ENCODE assay signal across 8 cellular contexts in genomic region chr1:15153842-15154479, GRCh38. TPM values are rescaled to one million over a fixed set of nuclear protein-coding genes. Genes with fewer than 3 reads are reported as not detected.
DNase-seq lines count a peak whose midpoint lies in the region; FAIRE-seq and TF ChIP-seq lines count a peak whose summit lies in the region.

No MANE protein-coding gene starts in this region.

- dilution Hi-C loops in mammary epithelial cell (cut with HindIII; ENCODE audit: low sequenced_read_pairs), result no loop called here

- intact Hi-C loops in mammary epithelial cell (cut with micrococcal nuclease), result loop anchor here (1.0 to 10.0 kb wide), 7 partner anchors 14 to 371 kb away; partner anchors contain the start of genes CASP9 and DNAJC16

- H3K27me3 ChIP-seq in BJ (ENCODE audit: control insufficient read depth, insufficient read depth, low read length) (peaks cover 11% of the 10 kb centered on the region), mammary epithelial cell (ENCODE audit: insufficient read depth, low read length) (no peaks in the 10 kb centered on the region), small intestine (ENCODE audit: control insufficient read depth in 2 of 2, insufficient read depth in 2 of 2, low read length in 2 of 2) (no peaks in the 10 kb centered on the region)

- H3K4me3 ChIP-seq in BJ (ENCODE audit: low read depth, low read length) (peak overlapping the region; percentile 41), mammary epithelial cell (replicated peaks in 1 of 3; ENCODE audit: insufficient read depth in 1 of 3, low read depth in 2 of 3, low read length in 3 of 3) (peak overlapping the region; percentile 71 to 83 (median 75)), small intestine (ENCODE audit: low read depth in 1 of 2, low read length in 2 of 2) (peak overlapping the region; percentile 68 to 79)

- H3K9me3 ChIP-seq in mammary epithelial cell (replicated peaks; ENCODE audit: insufficient read depth, low read length) (no peaks in the 10 kb centered on the region), small intestine (ENCODE audit: control insufficient read depth, low read depth) (no peaks in the 10 kb centered on the region)

- H3K9ac ChIP-seq in mammary epithelial cell (ENCODE audit: insufficient read depth, low read length), result peak overlapping the region; percentile 90

- H4K20me1 ChIP-seq in mammary epithelial cell (ENCODE audit: insufficient read depth, low read length), result no peaks in the 10 kb centered on the region

- H3K79me2 ChIP-seq in mammary epithelial cell (ENCODE audit: insufficient read depth, low read length), result peaks cover 53% of the 10 kb centered on the region

- peaks cover 32% of the 10 kb centered on the region for H3K4me1 ChIP-seq in mammary epithelial cell (ENCODE audit: insufficient read depth, low read length)
- H3K4me1 ChIP-seq in small intestine (ENCODE audit: control insufficient read depth in 2 of 2, insufficient read depth in 1 of 2, low read depth in 1 of 2, low read length in 1 of 2), result peaks cover 9 to 13% of the 10 kb centered on the region in 2 donors

- DNase-seq in BJ (ENCODE audit: low read depth) (no peak), GM18507 (ENCODE audit: extremely low spot score, insufficient read length, low read depth) (peak; percentile 40), RKO (ENCODE audit: low spot score) (peak; percentile 68), mammary epithelial cell (peak; percentile 63), iris pigment epithelial cell (ENCODE audit: low read depth) (peak; percentile 68), small intestine (peak; percentile 73), cortex of kidney (lab: John Stamatoyannopoulos, UW) (no peak), KG1 (lab: John Stamatoyannopoulos, UW) (no peak)

- POLR2A ChIA-PET in BJ (lab: Charles Lee), result no interaction called here

- FAIRE-seq in GM18507 (lab: Jason Lieb, UNC) (no peak), small intestine (lab: Jason Lieb, UNC) (no peak)

- H3K4me2 ChIP-seq in mammary epithelial cell (ENCODE audit: insufficient read depth, low read depth, low read length), result peak overlapping the region; percentile 94

- BruUV-seq in mammary epithelial cell (replicated peaks; lab: Mats Ljungman, UMichigan), result TSS peak; percentile 12

- in situ Hi-C loops in mammary epithelial cell (cut with MboI; ENCODE audit: low sequenced_read_pairs in 2 of 2), result loop anchor here (5.0 to 10.0 kb wide), 3 partner anchors 118 to 261 kb away; no protein-coding TSS in a partner anchor

- H2AFZ ChIP-seq in mammary epithelial cell (ENCODE audit: low read depth, low read length), result peak overlapping the region; percentile 94

- H3K27ac ChIP-seq in mammary epithelial cell (ENCODE audit: insufficient read depth, low read depth, low read length), result peak overlapping the region; percentile 81
- peak overlapping the region; percentile 89 to 94 for H3K27ac ChIP-seq in small intestine (ENCODE audit: low read depth in 1 of 2, low read length in 1 of 2)

- no peaks in the 10 kb centered on the region for H3K36me3 ChIP-seq in BJ (ENCODE audit: control insufficient read depth, insufficient read depth, low read length)
- no peaks in the 10 kb centered on the region for H3K36me3 ChIP-seq in mammary epithelial cell (ENCODE audit: insufficient read depth, low read length)
- H3K36me3 ChIP-seq in small intestine (ENCODE audit: control insufficient read depth in 2 of 2, insufficient read depth in 2 of 2, low read length in 2 of 2), result no peaks in the 10 kb centered on the region

- peak; percentile 65 for TF ChIP-seq CTCF in BJ (IDR thresholded peaks at IDR 0.05; ENCODE audit: insufficient read depth, low read depth, low read length)
- TF ChIP-seq CTCF in mammary epithelial cell (conservative IDR thresholded peaks at IDR 0.05 in 1 of 2, IDR thresholded peaks at IDR 0.05 in 1 of 2; ENCODE audit: extremely low read depth in 1 of 2, insufficient read depth in 1 of 2, low read depth in 1 of 2, low read length in 2 of 2), result peak; percentile 44 to 73

- CTCF ChIA-PET in BJ (lab: Yijun Ruan, JAX) (interaction anchor here (0.7 to 9.9 kb wide), 10 partner anchors 11 to 278 kb away, joined by 3 to 127 read pairs (median 6); no protein-coding TSS in a partner anchor), mammary epithelial cell (lab: Charles Lee; ENCODE audit: low non-redundant PET) (no interaction called here)

- WGBS in mammary epithelial cell (ENCODE audit: low coverage, missing lambda C conversion rate), result 1% methylated on average over 26 of the region's 74 CpGs
- WGBS in small intestine, 3 donors, result 0 to 1% (median 1%) methylated on average over 21 to 74 of the region's 74 CpGs

RNA-seq across cellular contexts. Expression of gene TMEM51, which starts 0.4 kb away (rescaled TPM):
- polyA plus RNA-seq in BJ (2011; rRNA removed) (1.6 and 2.0 TPM in 2 replicates), mammary epithelial cell (14.9 TPM), small intestine (10 to 100 TPM; 16.3 to 25.2 (median 17.8) TPM)
- 0.31 and 0.85 TPM in 2 replicates for polyA minus RNA-seq in BJ (2011; rRNA and poly(A)+ RNA removed)
- total RNA-seq in mammary epithelial cell, result 10 to 100 TPM; 15.1 to 16.2 TPM
- polyA minus RNA-seq in mammary epithelial cell, result 4.4 TPM

Comparison
In these comparisons a context has a peak if more than half of its experiments do, and no peak if none do; other contexts are left out.
1. DNase-seq: peak in GM18507 (single experiment), RKO (single experiment), mammary epithelial cell (single experiment), iris pigment epithelial cell (single experiment) and small intestine (single experiment); none in BJ (single experiment), cortex of kidney (single experiment) and KG1 (single experiment).
2. Peak in every context shown above with its lines, with median percentiles within 50 percentile points of each other: H3K4me3 ChIP-seq.